In genomic region chr17:16001498-16001897, GRCh38 we compare ENCODE assay signal across 2 cellular contexts.
TF ChIP-seq lines count a peak whose summit lies in the region.

No MANE protein-coding gene starts in this region.

TF ChIP-seq in SK-N-SH, 30 proteins besides CTCF, POLR2A, EP300 and RAD21 (continued from another document):
- TF ChIP-seq, protein P1, sequence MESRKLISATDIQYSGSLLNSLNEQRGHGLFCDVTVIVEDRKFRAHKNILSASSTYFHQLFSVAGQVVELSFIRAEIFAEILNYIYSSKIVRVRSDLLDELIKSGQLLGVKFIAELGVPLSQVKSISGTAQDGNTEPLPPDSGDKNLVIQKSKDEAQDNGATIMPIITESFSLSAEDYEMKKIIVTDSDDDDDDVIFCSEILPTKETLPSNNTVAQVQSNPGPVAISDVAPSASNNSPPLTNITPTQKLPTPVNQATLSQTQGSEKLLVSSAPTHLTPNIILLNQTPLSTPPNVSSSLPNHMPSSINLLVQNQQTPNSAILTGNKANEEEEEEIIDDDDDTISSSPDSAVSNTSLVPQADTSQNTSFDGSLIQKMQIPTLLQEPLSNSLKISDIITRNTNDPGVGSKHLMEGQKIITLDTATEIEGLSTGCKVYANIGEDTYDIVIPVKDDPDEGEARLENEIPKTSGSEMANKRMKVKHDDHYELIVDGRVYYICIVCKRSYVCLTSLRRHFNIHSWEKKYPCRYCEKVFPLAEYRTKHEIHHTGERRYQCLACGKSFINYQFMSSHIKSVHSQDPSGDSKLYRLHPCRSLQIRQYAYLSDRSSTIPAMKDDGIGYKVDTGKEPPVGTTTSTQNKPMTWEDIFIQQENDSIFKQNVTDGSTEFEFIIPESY (IDR thresholded peaks at IDR 0.05; ENCODE audit: borderline replicate concordance, low read depth), result no peak
- TF ChIP-seq NRF1 (IDR thresholded peaks at IDR 0.05; ENCODE audit: low read depth, low read length) (no peak), MXI1 (IDR thresholded peaks at IDR 0.05; ENCODE audit: low read depth, low read length) (no peak), TEAD4 (IDR thresholded peaks at IDR 0.05; ENCODE audit: borderline replicate concordance, insufficient read depth) (no peak), IRF3 (IDR thresholded peaks at IDR 0.05; ENCODE audit: low read depth, low read length) (no peak), YY1 (IDR thresholded peaks at IDR 0.05; ENCODE audit: low read depth) (no peak), GABPA (IDR thresholded peaks at IDR 0.05; ENCODE audit: low read depth) (no peak), GATA2 (CRISPR knock-in tag; IDR thresholded peaks at IDR 0.05) (no peak), EZH2phosphoT487 (IDR thresholded peaks at IDR 0.05; ENCODE audit: borderline replicate concordance, low read depth) (no peak), POLR2AphosphoS5 (IDR thresholded peaks at IDR 0.05; ENCODE audit: low read depth, low read length) (no peak), NFIC (IDR thresholded peaks at IDR 0.05; ENCODE audit: borderline replicate concordance) (no peak), SMC3 (IDR thresholded peaks at IDR 0.05; ENCODE audit: low read depth, low read length) (no peak), ELF1 (IDR thresholded peaks at IDR 0.05) (no peak), MEF2A (IDR thresholded peaks at IDR 0.05; ENCODE audit: borderline replicate concordance, low read depth) (no peak)

TF ChIP-seq in SK-N-SH treated with all-trans-retinoic acid at 6 μM for 48 hours, 23 proteins besides CTCF, POLR2A, EP300 and RAD21 (continued from another document):
- TF ChIP-seq TOX (CRISPR knock-in tag; IDR thresholded peaks at IDR 0.05; ENCODE audit: borderline replicate concordance), result no peak
- TF ChIP-seq, protein P2, sequence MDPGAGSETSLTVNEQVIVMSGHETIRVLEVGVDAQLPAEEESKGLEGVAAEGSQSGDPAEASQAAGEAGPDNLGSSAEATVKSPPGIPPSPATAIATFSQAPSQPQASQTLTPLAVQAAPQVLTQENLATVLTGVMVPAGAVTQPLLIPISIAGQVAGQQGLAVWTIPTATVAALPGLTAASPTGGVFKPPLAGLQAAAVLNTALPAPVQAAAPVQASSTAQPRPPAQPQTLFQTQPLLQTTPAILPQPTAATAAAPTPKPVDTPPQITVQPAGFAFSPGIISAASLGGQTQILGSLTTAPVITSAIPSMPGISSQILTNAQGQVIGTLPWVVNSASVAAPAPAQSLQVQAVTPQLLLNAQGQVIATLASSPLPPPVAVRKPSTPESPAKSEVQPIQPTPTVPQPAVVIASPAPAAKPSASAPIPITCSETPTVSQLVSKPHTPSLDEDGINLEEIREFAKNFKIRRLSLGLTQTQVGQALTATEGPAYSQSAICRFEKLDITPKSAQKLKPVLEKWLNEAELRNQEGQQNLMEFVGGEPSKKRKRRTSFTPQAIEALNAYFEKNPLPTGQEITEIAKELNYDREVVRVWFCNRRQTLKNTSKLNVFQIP (CRISPR knock-in tag; IDR thresholded peaks at IDR 0.05; ENCODE audit: borderline replicate concordance, low read depth), result no peak
- TF ChIP-seq RARB (CRISPR knock-in tag; IDR thresholded peaks at IDR 0.05), result no peak
- TF ChIP-seq OSR1 (CRISPR knock-in tag; IDR thresholded peaks at IDR 0.05), result no peak
- no peak for TF ChIP-seq ARNTL (CRISPR knock-in tag; IDR thresholded peaks at IDR 0.05; ENCODE audit: borderline replicate concordance, low read depth)
- no peak for TF ChIP-seq ZFP3 (CRISPR knock-in tag; IDR thresholded peaks at IDR 0.05)
- no peak for TF ChIP-seq CREB5 (CRISPR knock-in tag; IDR thresholded peaks at IDR 0.05; ENCODE audit: low read depth)
- TF ChIP-seq BACH2 (CRISPR knock-in tag; IDR thresholded peaks at IDR 0.05; ENCODE audit: borderline replicate concordance), result no peak
- no peak for TF ChIP-seq SNAI2 (CRISPR knock-in tag; IDR thresholded peaks at IDR 0.05)
- no peak for TF ChIP-seq ZNF565 (CRISPR knock-in tag; conservative IDR thresholded peaks at IDR 0.05; ENCODE audit: low read depth)
- TF ChIP-seq ZFP30 (CRISPR knock-in tag; IDR thresholded peaks at IDR 0.05), result no peak
- TF ChIP-seq PPARA (CRISPR knock-in tag; IDR thresholded peaks at IDR 0.05; ENCODE audit: borderline replicate concordance), result no peak
- no peak for TF ChIP-seq TSHZ2 (CRISPR knock-in tag; IDR thresholded peaks at IDR 0.05)
- TF ChIP-seq ISL1 (CRISPR knock-in tag; IDR thresholded peaks at IDR 0.05), result no peak
- TF ChIP-seq ZNF70 (CRISPR knock-in tag; IDR thresholded peaks at IDR 0.05), result no peak
- TF ChIP-seq, protein P3, sequence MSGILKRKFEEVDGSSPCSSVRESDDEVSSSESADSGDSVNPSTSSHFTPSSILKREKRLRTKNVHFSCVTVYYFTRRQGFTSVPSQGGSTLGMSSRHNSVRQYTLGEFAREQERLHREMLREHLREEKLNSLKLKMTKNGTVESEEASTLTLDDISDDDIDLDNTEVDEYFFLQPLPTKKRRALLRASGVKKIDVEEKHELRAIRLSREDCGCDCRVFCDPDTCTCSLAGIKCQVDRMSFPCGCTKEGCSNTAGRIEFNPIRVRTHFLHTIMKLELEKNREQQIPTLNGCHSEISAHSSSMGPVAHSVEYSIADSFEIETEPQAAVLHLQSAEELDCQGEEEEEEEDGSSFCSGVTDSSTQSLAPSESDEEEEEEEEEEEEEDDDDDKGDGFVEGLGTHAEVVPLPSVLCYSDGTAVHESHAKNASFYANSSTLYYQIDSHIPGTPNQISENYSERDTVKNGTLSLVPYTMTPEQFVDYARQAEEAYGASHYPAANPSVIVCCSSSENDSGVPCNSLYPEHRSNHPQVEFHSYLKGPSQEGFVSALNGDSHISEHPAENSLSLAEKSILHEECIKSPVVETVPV (CRISPR knock-in tag; IDR thresholded peaks at IDR 0.05), result no peak
